ENCODE assay signal across 9 cellular contexts in genomic region chr4:82803746-82804145, GRCh38.
"Had no signal": no experiment of that assay in that cellular context is flagged by ENCODE, and none has a peak within 500 bp of the region (broad histone marks: within the 10 kb centered on the region; RNA-seq: fewer than 3 reads in every experiment).

No MANE protein-coding gene starts in this region.

- H3K4me3 ChIP-seq: GM23248, GM23338, HAP-1 had no signal

- H3K27ac ChIP-seq: GM23248 had no signal

- H3K36me3 ChIP-seq: HAP-1 had no signal

- H3K9me3 ChIP-seq: HAP-1 had no signal

- H3K4me1 ChIP-seq: HAP-1 had no signal

- DNase-seq: GM23248, GOT3, H7, H9, HCEC 1CT, HFFc6 had no signal

- ATAC-seq: GM23338, HCT116 had no signal
